In genomic region chr18:7590800-7591560, GRCh38 we compare ENCODE assay signal across 20 cellular contexts. TPM values are rescaled to one million over a fixed set of nuclear protein-coding genes. Genes with fewer than 3 reads are reported as not detected.
DNase-seq lines count a peak whose midpoint lies in the region; ATAC-seq and TF ChIP-seq lines count a peak whose summit lies in the region.
"Had no signal": no experiment of that assay in that cellular context is flagged by ENCODE, and none has a peak within 500 bp of the region (broad histone marks: within the 10 kb centered on the region; RNA-seq: fewer than 3 reads in every experiment).

No MANE protein-coding gene starts in this region.

- intact Hi-C loops in heart left ventricle (cut with DNase I), result no loop called here

- H3K9me3 Mint-ChIP-seq in chondrocyte (ENCODE audit: low read depth) (no peaks in the 10 kb centered on the region), nephron (no peaks in the 10 kb centered on the region)
- H3K9me3 Mint-ChIP-seq: activated T-helper 2 cell treated with anti-CD3 and anti-CD28 coated beads, Interferon-gamma antibody, Interleukin-2, Interleukin-4, amounts not matched to agents 10 μg/mL and 5 μg/mL and 100 μg/mL, durations not matched to agents 14 hours and 24 hours and 36 hours; CD4-positive, alpha-beta T cell; H9; mesothelial cell of epicardium had no signal

- H3K4me1 ChIP-seq in heart left ventricle, result peaks cover 0 to 99% (median 57%) of the 10 kb centered on the region in 12 donors
- H3K4me1 ChIP-seq: testis had no signal

- no peak for ATAC-seq in heart left ventricle

- peak overlapping the region in 2 of 12 donors; percentile 6 to 31 for H3K27ac ChIP-seq in heart left ventricle
- H3K27ac ChIP-seq: adrenal gland, hepatocyte, testis had no signal

- H3K36me3 Mint-ChIP-seq in chondrocyte (ENCODE audit: low read depth), result no peaks in the 10 kb centered on the region
- no peaks in the 10 kb centered on the region for H3K36me3 Mint-ChIP-seq in nephron (ENCODE audit: low read depth)
- H3K36me3 Mint-ChIP-seq: IgD-negative memory B cell, mesothelial cell of epicardium had no signal

- peak; percentile 34 for DNase-seq in AG10803 (ENCODE audit: low read depth)
- DNase-seq in Kasumi-1 (lab: John Stamatoyannopoulos, UW), result peak; percentile 14 to 22
- DNase-seq in chondrocyte (ENCODE audit: low spot score), result no peak
- no peak for DNase-seq in activated naive CD4-positive, alpha-beta T cell (lab: John Stamatoyannopoulos, UW)
- no peak for DNase-seq in heart left ventricle
- DNase-seq in NCI-H1694 (lab: John Stamatoyannopoulos, UW), result no peak
- DNase-seq in COLO829 (ENCODE audit: low spot score), result no peak
- DNase-seq: ACHN; adrenal gland; CD4-positive, alpha-beta T cell; EL; H9; NCI-H1048; NCI-H2081 treated with DMSO at 0.1 percent for 48 hours; testis had no signal

- H3K27ac Mint-ChIP-seq in chondrocyte (ENCODE audit: unreplicated experiment) (peak overlapping the region; percentile 91), nephron (peak overlapping the region in 2 of 3 experiments; percentile 3 to 5)
- H3K27ac Mint-ChIP-seq: activated T-helper 2 cell treated with anti-CD3 and anti-CD28 coated beads, Interferon-gamma antibody, Interleukin-2, Interleukin-4, amounts not matched to agents 10 μg/mL and 5 μg/mL and 100 μg/mL, durations not matched to agents 14 hours and 24 hours and 36 hours; CD4-positive, alpha-beta T cell; H9; IgD-negative memory B cell; mesothelial cell of epicardium had no signal

- H3K4me1 Mint-ChIP-seq in chondrocyte (ENCODE audit: low read depth), result peaks cover 42% of the 10 kb centered on the region
- H3K4me1 Mint-ChIP-seq in nephron, result peaks cover 6% of the 10 kb centered on the region

- 23 to 49% (median 29%) methylated on average over 1 of the region's 1 CpG for WGBS in heart left ventricle, 4 donors

- H3K27me3 Mint-ChIP-seq in chondrocyte (ENCODE audit: low read depth), result no peaks in the 10 kb centered on the region
- H3K27me3 Mint-ChIP-seq in nephron (ENCODE audit: low read depth), result no peaks in the 10 kb centered on the region
- H3K27me3 Mint-ChIP-seq: CD4-positive, alpha-beta T cell; IgD-negative memory B cell had no signal

- H3K4me3 ChIP-seq in AG10803 (ENCODE audit: low read length) (no peak overlapping the region), heart left ventricle (no peak overlapping the region)
- H3K4me3 ChIP-seq: adrenal gland, hepatocyte, testis had no signal

- TF ChIP-seq CTCF in AG10803 (conservative IDR thresholded peaks at IDR 0.05; ENCODE audit: low read length) (no peak), chondrocyte (IDR thresholded peaks at IDR 0.05) (no peak), nephron (IDR thresholded peaks at IDR 0.05; ENCODE audit: unreplicated experiment in 3 of 3) (no peak), heart left ventricle (IDR thresholded peaks at IDR 0.05) (no peak)

- TF ChIP-seq POLR2A in heart left ventricle (IDR thresholded peaks at IDR 0.05), result no peak

- H3K9me3 ChIP-seq in heart left ventricle, result no peaks in the 10 kb centered on the region
- H3K9me3 ChIP-seq: adrenal gland, testis had no signal

- H3K4me3 Mint-ChIP-seq in chondrocyte (ENCODE audit: unreplicated experiment) (peak overlapping the region; percentile 24), nephron (no peak overlapping the region)
- H3K4me3 Mint-ChIP-seq: CD4-positive, alpha-beta T cell; H9; IgD-negative memory B cell; mesothelial cell of epicardium had no signal

- no peaks in the 10 kb centered on the region for H3K36me3 ChIP-seq in heart left ventricle
- H3K36me3 ChIP-seq: adrenal gland had no signal

- H3K27me3 ChIP-seq in heart left ventricle, result no peaks in the 10 kb centered on the region
- H3K27me3 ChIP-seq: adrenal gland, hepatocyte, testis had no signal

RNA-seq across cellular contexts. Expression of gene PTPRM, which starts 23.9 kb away (rescaled TPM):
- total RNA-seq in chondrocyte, result 116 to 142 TPM (median 131 TPM) in 3 replicates
- 100 to 1,000 TPM; 103 to 186 (median 132) TPM for total RNA-seq in heart left ventricle
- 10 to 100 TPM; 93.8 to 98.8 TPM for polyA plus RNA-seq in heart left ventricle

Comparison
In these comparisons a context has a peak if more than half of its experiments do, and no peak if none do; other contexts are left out.
1. DNase-seq: peak in AG10803 (single experiment) and Kasumi-1 (2 of 2); none in chondrocyte (single experiment), activated naive CD4-positive, alpha-beta T cell (0 of 4), heart left ventricle (0 of 5), NCI-H1694 (single experiment) and COLO829 (single experiment).